ENCODE assay signal across 25 cellular contexts in the genomic region with DNA sequence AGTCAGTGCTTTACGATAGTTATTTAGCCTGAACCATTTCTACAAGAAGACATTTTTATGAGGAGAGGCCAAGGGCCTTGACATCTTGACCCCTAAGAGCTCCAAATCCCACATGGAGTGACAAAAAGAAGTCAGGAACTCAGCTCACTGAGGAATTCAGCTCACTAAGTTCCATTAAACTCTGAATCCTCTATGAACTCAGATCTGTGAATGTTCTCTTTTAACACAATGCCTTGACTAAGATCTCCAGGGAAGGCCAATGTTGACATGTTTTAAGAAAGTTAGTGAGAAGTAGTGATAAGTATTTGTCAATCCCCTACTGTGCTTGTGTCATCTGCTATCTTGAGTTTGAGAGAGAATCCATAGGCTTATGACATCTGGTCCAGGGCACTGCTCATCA.
"Had no signal": no experiment of that assay in that cellular context is flagged by ENCODE, and none has a peak within 500 bp of the region (broad histone marks: within the 10 kb centered on the region; RNA-seq: fewer than 3 reads in every experiment).

No MANE protein-coding gene starts in this region.

- H3K4me1 ChIP-seq: gastrocnemius medialis, psoas muscle, right lobe of liver, testis, tibial artery had no signal

- H3K27ac ChIP-seq: epithelial cell of prostate, hepatocyte, ovary, psoas muscle, right lobe of liver, testis, tibial artery had no signal

- H3K79me2 ChIP-seq: hepatocyte had no signal

- ATAC-seq: esophagus mucosa; naive thymus-derived CD4-positive, alpha-beta T cell; right lobe of liver; stimulated activated effector memory CD8-positive, alpha-beta T cell treated with anti-CD3 and anti-CD28 coated beads, Interleukin-12 subunit alpha, Interleukin-12 subunit beta, amount 100 ng/mL, for 72 hours; stimulated activated naive CD8-positive, alpha-beta T cell treated with anti-CD3 and anti-CD28 coated beads, Interleukin-15, Interleukin-2, amounts not matched to agents 100 U/mL and 50 U/mL, for 24 hours had no signal

- H3K27me3 ChIP-seq: gastrocnemius medialis, heart left ventricle, hepatocyte, ovary, right lobe of liver, testis, tibial artery had no signal

- H3K36me3 ChIP-seq: gastrocnemius medialis, heart left ventricle, ovary, right lobe of liver, tibial artery had no signal

- DNase-seq: cerebellar nuclear complex; cortex of kidney; foreskin fibroblast; kidney; midbrain; naive thymus-derived CD4-positive, alpha-beta T cell; ovary; posterior cingulate gyrus; psoas muscle; right lobe of liver; stimulated activated CD4-positive, alpha-beta T cell treated with anti-CD3 and anti-CD28 coated beads, Interleukin-12 subunit alpha, Interleukin-12 subunit beta, amount 100 ng/mL, for 4 hours; stimulated activated CD4-positive, alpha-beta T cell treated with anti-CD3 and anti-CD28 coated beads, Interleukin-1b, Interleukin-23, amount 100 ng/mL, for 48 hours; stimulated activated CD4-positive, alpha-beta T cell treated with anti-CD3 and anti-CD28 coated beads, Interleukin-4, amount 100 ng/mL, for 24 hours; stimulated activated naive CD8-positive, alpha-beta T cell treated with anti-CD3 and anti-CD28 coated beads, Interleukin-15, Interleukin-2, amounts not matched to agents 100 U/mL and 50 U/mL, for 24 hours; substantia nigra had no signal

- H3K4me2 ChIP-seq: hepatocyte, smooth muscle cell had no signal

- H3K4me3 ChIP-seq: gastrocnemius medialis, heart left ventricle, hepatocyte, lung, ovary, psoas muscle, right lobe of liver, smooth muscle cell, testis, tibial artery had no signal
